8 cellular contexts compared by ENCODE assay signal in the genomic region with DNA sequence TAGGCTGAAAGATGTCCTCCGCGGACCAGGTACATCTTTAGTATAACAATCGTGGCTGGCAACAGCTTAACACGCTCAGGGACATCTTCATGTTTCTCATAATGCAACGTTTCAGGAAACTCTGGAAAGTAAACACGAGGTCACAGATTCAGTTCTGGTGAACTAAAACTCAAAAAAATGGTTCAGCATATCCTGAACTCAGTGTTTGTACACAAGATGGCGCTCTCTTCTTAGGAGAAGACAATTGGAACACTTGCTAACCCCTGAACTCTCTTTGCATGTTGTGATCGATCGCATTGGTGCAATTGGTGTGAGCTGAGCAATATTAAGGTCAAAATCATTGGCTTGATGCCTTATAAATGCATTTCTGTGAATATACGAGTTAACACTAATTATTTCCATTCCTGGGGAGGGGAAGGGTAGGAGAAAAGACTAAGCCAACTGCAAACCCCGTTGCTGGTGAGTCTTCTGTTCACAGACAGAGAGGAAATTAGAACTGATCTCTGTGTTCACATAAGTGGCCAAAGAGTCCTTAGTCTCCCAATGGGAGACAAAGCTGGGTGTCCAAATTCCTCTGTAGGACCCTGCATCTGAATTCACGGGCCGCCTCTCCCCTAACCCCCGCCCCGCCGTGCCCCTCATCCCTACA. TPM values are rescaled to one million over a fixed set of nuclear protein-coding genes. Genes with fewer than 3 reads are reported as not detected.
A peak's percentile ranks its signal among the peaks of the same experiment; 100 is the strongest.
DNase-seq lines count a peak whose midpoint lies in the region; ATAC-seq and TF ChIP-seq lines count a peak whose summit lies in the region.

No MANE protein-coding gene starts in this region.

- DNase-seq in Daoy (ENCODE audit: low read depth) (peak; percentile 46), HS-27A (ENCODE audit: low read depth) (peak; percentile 8), NCI-H82 (lab: John Stamatoyannopoulos, UW) (peak; percentile 89), astrocyte of the cerebellum (ENCODE audit: low read depth) (peak; percentile 60), iPS DF 19.7 (ENCODE audit: low read depth, low spot score) (peak; percentile 23)

- peak; percentile 70 for TF ChIP-seq CTCF in astrocyte of the cerebellum (IDR thresholded peaks at IDR 0.05; ENCODE audit: low read depth, low read length, missing control alignments)

- in situ Hi-C loops in astrocyte of the cerebellum (cut with HindIII; ENCODE audit: low sequenced_read_pairs), result no loop called here

- H3K4me3 ChIP-seq in astrocyte of the cerebellum (ENCODE audit: low read depth, low read length) (no peak overlapping the region), skeletal muscle tissue (ENCODE audit: low read length in 3 of 3) (peak overlapping the region; percentile 23 to 49 (median 36))

- peak; percentile 82 for ATAC-seq in GM19351 (IDR thresholded peaks at IDR 0.05; ENCODE audit: unreplicated experiment)
- no peak for ATAC-seq in HG03097 (IDR thresholded peaks at IDR 0.05; ENCODE audit: low FRiP score, unreplicated experiment)

- no peaks in the 10 kb centered on the region for H3K9me3 ChIP-seq in skeletal muscle tissue (ENCODE audit: control insufficient read depth in 3 of 3, low read length in 3 of 3)

- H3K27ac ChIP-seq in skeletal muscle tissue (ENCODE audit: low read depth, low read length), result no peak overlapping the region

- peaks cover 4 to 7% (median 7%) of the 10 kb centered on the region in 3 donors for H3K4me1 ChIP-seq in skeletal muscle tissue (ENCODE audit: control insufficient read depth in 3 of 3, insufficient read depth in 3 of 3, low read length in 3 of 3)

- no peaks in the 10 kb centered on the region for H3K36me3 ChIP-seq in skeletal muscle tissue (ENCODE audit: control insufficient read depth in 3 of 3, insufficient read depth in 3 of 3, low read length in 3 of 3)

- H3K27me3 ChIP-seq in skeletal muscle tissue (ENCODE audit: control insufficient read depth in 3 of 3, insufficient read depth in 3 of 3, low read length in 3 of 3), result no peaks in the 10 kb centered on the region

- H3K9ac ChIP-seq in skeletal muscle tissue (ENCODE audit: low read depth in 1 of 3, low read length in 3 of 3), result peak overlapping the region in 1 of 3 donors; percentile 54

RNA-seq across cellular contexts. Expression of gene FAM180A, which starts 52.6 kb away (rescaled TPM):
- total RNA-seq in Daoy (2014; rRNA removed; shearing (Covaris generic)), result not detected in 2 replicates
- 0.52 TPM for total RNA-seq in skeletal muscle tissue

Comparison
In these comparisons a context has a peak if more than half of its experiments do, and no peak if none do; other contexts are left out.
1. DNase-seq: peak in every context shown above with its lines; median percentile 89 in NCI-H82; 60 in astrocyte of the cerebellum; 46 in Daoy; 23 in iPS DF 19.7; 8 in HS-27A.